ENCODE assay signal across 8 cellular contexts in genomic region chr6:105994522-105995402, GRCh38.
DNase-seq lines count a peak whose midpoint lies in the region; ATAC-seq, FAIRE-seq and TF ChIP-seq lines count a peak whose summit lies in the region.

No MANE protein-coding gene starts in this region.

- H3K9me3 Mint-ChIP-seq in central memory CD8-positive, alpha-beta T cell = no peaks in the 10 kb centered on the region

- DNase-seq in Daoy (ENCODE audit: low read depth) (peak; percentile 79), KG1 (lab: John Stamatoyannopoulos, UW) (peak; percentile 41), kidney (peak; percentile 80), NCI-H146 (lab: John Stamatoyannopoulos, UW) (no peak), NCI-H187 (lab: John Stamatoyannopoulos, UW) (no peak)
- DNase-seq in central memory CD8-positive, alpha-beta T cell (ENCODE audit: low spot score in 2 of 2) = no peak
- peak; percentile 50 for DNase-seq in stimulated activated CD4-positive, alpha-beta T cell treated with anti-CD3 and anti-CD28 coated beads, Interleukin-1b, Interleukin-23, amount 100 ng/mL, for 48 hours

- H3K27ac ChIP-seq in kidney (ENCODE audit: low read depth in 2 of 2, low read length in 2 of 2) = peak overlapping the region; percentile 47 to 84

- peaks cover 10% of the 10 kb centered on the region for H3K27me3 Mint-ChIP-seq in central memory CD8-positive, alpha-beta T cell

- H3K4me3 ChIP-seq in WI38 (ENCODE audit: low read depth, low read length) (peak overlapping the region; percentile 80), kidney (ENCODE audit: low read length in 2 of 2) (peak overlapping the region; percentile 65 to 77)

- intact Hi-C loops in kidney (cut with DNase I) = no loop called here

- TF ChIP-seq CTCF in WI38 (IDR thresholded peaks at IDR 0.05; ENCODE audit: low read depth, low read length) (no peak), kidney (IDR thresholded peaks at IDR 0.05; ENCODE audit: borderline replicate concordance, extremely low read depth, insufficient read depth) (no peak)

- H3K27ac Mint-ChIP-seq in central memory CD8-positive, alpha-beta T cell (ENCODE audit: low read depth) = peak overlapping the region; percentile 79

- peak overlapping the region; percentile 88 for H3K4me3 Mint-ChIP-seq in central memory CD8-positive, alpha-beta T cell

- no peaks in the 10 kb centered on the region for H3K36me3 ChIP-seq in kidney (ENCODE audit: control insufficient read depth in 1 of 2, insufficient read depth in 2 of 2, low read length in 2 of 2)

- peaks cover 28% of the 10 kb centered on the region for H3K4me1 Mint-ChIP-seq in central memory CD8-positive, alpha-beta T cell

- no peak for FAIRE-seq in kidney (lab: Jason Lieb, UNC)

- peaks cover 3 to 6% of the 10 kb centered on the region in 2 donors for H3K9me3 ChIP-seq in kidney (ENCODE audit: control insufficient read depth in 1 of 2, low read length in 2 of 2)

- peaks cover 8 to 16% of the 10 kb centered on the region in 2 donors for H3K4me1 ChIP-seq in kidney (ENCODE audit: control insufficient read depth in 1 of 2, insufficient read depth in 1 of 2, low read depth in 1 of 2, low read length in 2 of 2)

- H3K36me3 Mint-ChIP-seq in central memory CD8-positive, alpha-beta T cell (ENCODE audit: insufficient read depth) = peaks cover 18% of the 10 kb centered on the region

- peak overlapping the region; percentile 41 to 46 for H3K9ac ChIP-seq in kidney (ENCODE audit: low read length in 2 of 2)

- ATAC-seq in central memory CD8-positive, alpha-beta T cell (replicated peaks; ENCODE audit: extremely low read depth, poor library complexity, severe bottlenecking) = peak; percentile 33

Comparison
In these comparisons a context has a peak if more than half of its experiments do, and no peak if none do; other contexts are left out.
1. DNase-seq: peak in Daoy (single experiment), KG1 (single experiment), kidney (single experiment) and stimulated activated CD4-positive, alpha-beta T cell treated with anti-CD3 and anti-CD28 coated beads, Interleukin-1b, Interleukin-23, amount 100 ng/mL, for 48 hours (single experiment); none in central memory CD8-positive, alpha-beta T cell (0 of 2), NCI-H146 (single experiment) and NCI-H187 (0 of 2).